ENCODE assay signal across 17 cellular contexts in the genomic region with DNA sequence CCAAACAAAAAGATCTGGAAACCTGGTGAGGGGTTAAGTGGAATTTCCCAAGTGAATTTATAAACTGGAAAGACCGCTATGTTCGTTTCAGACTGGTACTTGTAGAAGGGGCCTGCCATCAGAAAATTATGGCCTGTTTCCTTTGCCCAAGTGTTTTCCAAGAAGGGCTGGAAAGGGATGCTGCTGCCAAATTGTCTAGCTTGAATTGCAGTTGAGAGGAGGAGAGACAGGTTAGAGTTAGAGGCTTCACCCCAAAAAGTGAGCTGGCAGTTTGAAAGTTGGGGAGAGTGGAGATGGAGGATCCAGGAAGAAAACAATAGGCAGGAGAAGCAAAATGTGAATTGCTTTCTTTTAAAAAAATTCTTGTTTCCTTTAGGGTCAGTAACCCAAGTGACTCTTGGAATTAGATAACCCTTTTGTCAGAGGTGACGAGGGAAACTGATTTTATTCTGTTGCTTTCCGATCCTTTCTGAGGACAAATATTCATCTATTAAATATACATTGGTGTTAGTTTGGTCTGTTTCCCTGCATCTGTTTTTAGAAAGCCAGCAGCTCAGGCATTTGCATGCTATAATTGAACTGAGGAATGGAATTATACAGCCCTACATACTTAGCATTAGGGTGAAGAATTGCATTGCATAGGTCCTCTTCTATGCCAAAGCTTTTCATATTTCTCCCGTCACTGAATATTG.
DNase-seq lines count a peak whose midpoint lies in the region; ATAC-seq and TF ChIP-seq lines count a peak whose summit lies in the region.
"Had no signal": no experiment of that assay in that cellular context is flagged by ENCODE, and none has a peak within 500 bp of the region (broad histone marks: within the 10 kb centered on the region; RNA-seq: fewer than 3 reads in every experiment).

No MANE protein-coding gene starts in this region.

- TF ChIP-seq CTCF in MCF 10A (IDR thresholded peaks at IDR 0.05; ENCODE audit: unreplicated experiment), result no peak
- TF ChIP-seq CTCF in mammary epithelial cell (conservative IDR thresholded peaks at IDR 0.05 in 1 of 2, IDR thresholded peaks at IDR 0.05 in 1 of 2; ENCODE audit: extremely low read depth in 1 of 2, insufficient read depth in 1 of 2, low read depth in 1 of 2, low read length in 2 of 2), result no peak
- no peak for TF ChIP-seq CTCF in neural progenitor cell (IDR thresholded peaks at IDR 0.05)
- no peak for TF ChIP-seq CTCF in type B pancreatic cell (conservative IDR thresholded peaks at IDR 0.05)

- H2AFZ ChIP-seq in mammary epithelial cell (ENCODE audit: low read depth, low read length) (no peak overlapping the region), neural progenitor cell (replicated peaks) (no peak overlapping the region)

- no peaks in the 10 kb centered on the region for H3K4me1 Mint-ChIP-seq in MCF 10A (ENCODE audit: insufficient read depth, unreplicated experiment)
- peaks cover 62% of the 10 kb centered on the region for H3K4me1 Mint-ChIP-seq in neural progenitor cell
- H3K4me1 Mint-ChIP-seq in type B pancreatic cell (ENCODE audit: unreplicated experiment), result peaks cover 52% of the 10 kb centered on the region

- CTCF ChIA-PET in MCF 10A (lab: Yijun Ruan, JAX) (interaction anchor here (0.9 kb wide), 1 partner anchor 23 kb away, joined by 6 read pairs; no protein-coding TSS in a partner anchor), mammary epithelial cell (lab: Charles Lee; ENCODE audit: low non-redundant PET) (interaction anchor here (0.5 kb wide), 1 partner anchor 1962 kb away, joined by 4 read pairs; no protein-coding TSS in a partner anchor)

- 74% methylated on average over 5 of the region's 5 CpGs for WGBS in mammary epithelial cell (ENCODE audit: low coverage, missing lambda C conversion rate)

- no peak overlapping the region for H3K4me3 ChIP-seq in mammary epithelial cell (replicated peaks in 1 of 3; ENCODE audit: insufficient read depth in 1 of 3, low read depth in 2 of 3, low read length in 3 of 3)
- H3K4me3 ChIP-seq in neural progenitor cell, result no peak overlapping the region

- POLR2A ChIA-PET in MCF 10A (lab: Yijun Ruan, JAX), result interaction anchor here (0.6 to 1.7 kb wide), 2 partner anchors 10 to 1412 kb away, joined by 3 to 5 read pairs; no protein-coding TSS in a partner anchor

- no peak overlapping the region for H3K4me2 ChIP-seq in mammary epithelial cell (ENCODE audit: insufficient read depth, low read depth, low read length)
- peak overlapping the region; percentile 43 for H3K4me2 ChIP-seq in neural progenitor cell

- no peaks in the 10 kb centered on the region for H3K27me3 Mint-ChIP-seq in MCF 10A (ENCODE audit: insufficient read depth, unreplicated experiment)
- H3K27me3 Mint-ChIP-seq in neural progenitor cell (ENCODE audit: insufficient read depth, low read depth), result peaks cover 5% of the 10 kb centered on the region
- H3K27me3 Mint-ChIP-seq in type B pancreatic cell, result no peaks in the 10 kb centered on the region
- H3K27me3 Mint-ChIP-seq: CD8-positive, alpha-beta memory T cell had no signal

- H3K27ac ChIP-seq in mammary epithelial cell (ENCODE audit: insufficient read depth, low read depth, low read length) (no peak overlapping the region), neural progenitor cell (no peak overlapping the region)

- H3K36me3 ChIP-seq in mammary epithelial cell (ENCODE audit: insufficient read depth, low read length) (no peaks in the 10 kb centered on the region), neural progenitor cell (no peaks in the 10 kb centered on the region)

- H3K9ac ChIP-seq in mammary epithelial cell (ENCODE audit: insufficient read depth, low read length), result no peak overlapping the region
- no peak overlapping the region for H3K9ac ChIP-seq in neural progenitor cell

- H3K27me3 ChIP-seq in mammary epithelial cell (ENCODE audit: insufficient read depth, low read length), result peaks cover 7% of the 10 kb centered on the region
- no peaks in the 10 kb centered on the region for H3K27me3 ChIP-seq in neural progenitor cell

- H3F3A ChIP-seq in neural progenitor cell (ENCODE audit: low read depth), result peaks cover 8% of the 10 kb centered on the region

- no peaks in the 10 kb centered on the region for H3K9me3 ChIP-seq in mammary epithelial cell (replicated peaks; ENCODE audit: insufficient read depth, low read length)
- H3K9me3 ChIP-seq in neural progenitor cell (ENCODE audit: low read depth), result no peaks in the 10 kb centered on the region

- intact Hi-C loops in MCF 10A (cut with micrococcal nuclease) (no loop called here), mammary epithelial cell (cut with micrococcal nuclease) (no loop called here)

- no peak for DNase-seq in MCF 10A (ENCODE audit: unreplicated experiment)
- no peak for DNase-seq in mammary epithelial cell
- DNase-seq in globus pallidus (ENCODE audit: low spot score), result peak; percentile 70
- no peak for DNase-seq in neural progenitor cell (ENCODE audit: low spot score)
- DNase-seq in type B pancreatic cell (ENCODE audit: extremely low spot score, unreplicated experiment), result no peak
- DNase-seq in left lobe of liver (ENCODE audit: low spot score), result no peak
- no peak for DNase-seq in NOMO-1 treated with DMSO at 0.1 percent for 48 hours (lab: John Stamatoyannopoulos, UW; ENCODE audit: unreplicated experiment)
- DNase-seq: activated CD8-positive, alpha-beta memory T cell treated with anti-CD3 and anti-CD28 coated beads, Interleukin-2, amount 50 U/mL, for 4 hours; activated naive CD4-positive, alpha-beta T cell treated with anti-CD3 and anti-CD28 coated beads, Interleukin-2, amount 50 U/mL, for 16 hours; CD8-positive, alpha-beta memory T cell; GF-D8; mesenchymal stem cell; NCI-H187; NCI-H748 treated with DMSO at 0.1 percent for 48 hours; stimulated activated CD4-positive, alpha-beta T cell treated with anti-CD3 and anti-CD28 coated beads, Interleukin-2, amount 100 ng/mL, for 24 hours; T-helper 1 cell had no signal

- H3K9me3 Mint-ChIP-seq in MCF 10A (ENCODE audit: unreplicated experiment) (no peaks in the 10 kb centered on the region), neural progenitor cell (no peaks in the 10 kb centered on the region), type B pancreatic cell (no peaks in the 10 kb centered on the region)
- H3K9me3 Mint-ChIP-seq: CD8-positive, alpha-beta memory T cell had no signal

- H3K27ac Mint-ChIP-seq in MCF 10A (ENCODE audit: low read depth, unreplicated experiment) (peak overlapping the region; percentile 23), neural progenitor cell (peak overlapping the region; percentile 81), type B pancreatic cell (no peak overlapping the region)

- H3K36me3 Mint-ChIP-seq in MCF 10A (ENCODE audit: insufficient read depth, unreplicated experiment) (no peaks in the 10 kb centered on the region), neural progenitor cell (no peaks in the 10 kb centered on the region), type B pancreatic cell (no peaks in the 10 kb centered on the region)

- no TSS peak for BruUV-seq in MCF 10A (replicated peaks; lab: Mats Ljungman, UMichigan)
- BruUV-seq in mammary epithelial cell (replicated peaks; lab: Mats Ljungman, UMichigan), result no TSS peak

- H4K20me1 ChIP-seq in mammary epithelial cell (ENCODE audit: insufficient read depth, low read length) (no peaks in the 10 kb centered on the region), neural progenitor cell (ENCODE audit: low read depth) (no peaks in the 10 kb centered on the region)

- H3K4me1 ChIP-seq in mammary epithelial cell (ENCODE audit: insufficient read depth, low read length) (no peaks in the 10 kb centered on the region), neural progenitor cell (peaks cover 32% of the 10 kb centered on the region)

- no peak for ATAC-seq in GM19467 (IDR thresholded peaks at IDR 0.05; ENCODE audit: unreplicated experiment)
- no peak for ATAC-seq in left lobe of liver

- no peaks in the 10 kb centered on the region for H3K79me2 ChIP-seq in mammary epithelial cell (ENCODE audit: insufficient read depth, low read length)
- H3K79me2 ChIP-seq in neural progenitor cell (ENCODE audit: low read depth), result no peaks in the 10 kb centered on the region

- dilution Hi-C loops in mammary epithelial cell (cut with HindIII; ENCODE audit: low sequenced_read_pairs), result no loop called here

- no peak overlapping the region for H3K4me3 Mint-ChIP-seq in MCF 10A (ENCODE audit: unreplicated experiment)
- H3K4me3 Mint-ChIP-seq in neural progenitor cell, result peak overlapping the region; percentile 19
- H3K4me3 Mint-ChIP-seq in type B pancreatic cell, result peak overlapping the region; percentile 29
- H3K4me3 Mint-ChIP-seq: CD8-positive, alpha-beta memory T cell had no signal

- in situ Hi-C loops in mammary epithelial cell (cut with MboI; ENCODE audit: low sequenced_read_pairs in 2 of 2), result no loop called here
